ENCODE assay signal across 1 cellular context in genomic region chr3:174540536-174540935, GRCh38.
TF ChIP-seq lines count a peak whose summit lies in the region.

No MANE protein-coding gene starts in this region.

TF ChIP-seq in HepG2, 621 proteins besides CTCF, POLR2A, EP300 and RAD21 (continued from another document):
- no peak for TF ChIP-seq ZNF142 (CRISPR knock-in tag; IDR thresholded peaks at IDR 0.05)
- no peak for TF ChIP-seq ZNF562 (CRISPR knock-in tag; IDR thresholded peaks at IDR 0.05; ENCODE audit: borderline replicate concordance)
- no peak for TF ChIP-seq ZNF160 (CRISPR knock-in tag; IDR thresholded peaks at IDR 0.05)
- no peak for TF ChIP-seq PHB2 (IDR thresholded peaks at IDR 0.05; ENCODE audit: partially characterized antibody)
- no peak for TF ChIP-seq ZNF879 (CRISPR knock-in tag; IDR thresholded peaks at IDR 0.05)
- no peak for TF ChIP-seq PAX8 (CRISPR knock-in tag; IDR thresholded peaks at IDR 0.05; ENCODE audit: borderline replicate concordance)
- no peak for TF ChIP-seq TP53 (CRISPR knock-in tag; conservative IDR thresholded peaks at IDR 0.05)
- TF ChIP-seq ZNF850 (CRISPR knock-in tag; conservative IDR thresholded peaks at IDR 0.05) = no peak
- no peak for TF ChIP-seq USF2 (IDR thresholded peaks at IDR 0.05; ENCODE audit: low read depth, low read length)
- no peak for TF ChIP-seq USF2 (CRISPR knock-in tag; IDR thresholded peaks at IDR 0.05; ENCODE audit: borderline replicate concordance)
- no peak for TF ChIP-seq HHEX (CRISPR knock-in tag; IDR thresholded peaks at IDR 0.05)
- TF ChIP-seq, protein P1, sequence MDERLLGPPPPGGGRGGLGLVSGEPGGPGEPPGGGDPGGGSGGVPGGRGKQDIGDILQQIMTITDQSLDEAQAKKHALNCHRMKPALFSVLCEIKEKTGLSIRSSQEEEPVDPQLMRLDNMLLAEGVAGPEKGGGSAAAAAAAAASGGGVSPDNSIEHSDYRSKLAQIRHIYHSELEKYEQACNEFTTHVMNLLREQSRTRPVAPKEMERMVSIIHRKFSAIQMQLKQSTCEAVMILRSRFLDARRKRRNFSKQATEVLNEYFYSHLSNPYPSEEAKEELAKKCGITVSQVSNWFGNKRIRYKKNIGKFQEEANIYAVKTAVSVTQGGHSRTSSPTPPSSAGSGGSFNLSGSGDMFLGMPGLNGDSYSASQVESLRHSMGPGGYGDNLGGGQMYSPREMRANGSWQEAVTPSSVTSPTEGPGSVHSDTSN (CRISPR knock-in tag; IDR thresholded peaks at IDR 0.05) = no peak
- TF ChIP-seq NFYC (CRISPR knock-in tag; IDR thresholded peaks at IDR 0.05) = no peak
- TF ChIP-seq ZNF607 (CRISPR knock-in tag; IDR thresholded peaks at IDR 0.05; ENCODE audit: borderline replicate concordance) = no peak
- no peak for TF ChIP-seq MBNL3 (CRISPR knock-in tag; conservative IDR thresholded peaks at IDR 0.05)
